ENCODE assay signal across 1 cellular context in the genomic region with DNA sequence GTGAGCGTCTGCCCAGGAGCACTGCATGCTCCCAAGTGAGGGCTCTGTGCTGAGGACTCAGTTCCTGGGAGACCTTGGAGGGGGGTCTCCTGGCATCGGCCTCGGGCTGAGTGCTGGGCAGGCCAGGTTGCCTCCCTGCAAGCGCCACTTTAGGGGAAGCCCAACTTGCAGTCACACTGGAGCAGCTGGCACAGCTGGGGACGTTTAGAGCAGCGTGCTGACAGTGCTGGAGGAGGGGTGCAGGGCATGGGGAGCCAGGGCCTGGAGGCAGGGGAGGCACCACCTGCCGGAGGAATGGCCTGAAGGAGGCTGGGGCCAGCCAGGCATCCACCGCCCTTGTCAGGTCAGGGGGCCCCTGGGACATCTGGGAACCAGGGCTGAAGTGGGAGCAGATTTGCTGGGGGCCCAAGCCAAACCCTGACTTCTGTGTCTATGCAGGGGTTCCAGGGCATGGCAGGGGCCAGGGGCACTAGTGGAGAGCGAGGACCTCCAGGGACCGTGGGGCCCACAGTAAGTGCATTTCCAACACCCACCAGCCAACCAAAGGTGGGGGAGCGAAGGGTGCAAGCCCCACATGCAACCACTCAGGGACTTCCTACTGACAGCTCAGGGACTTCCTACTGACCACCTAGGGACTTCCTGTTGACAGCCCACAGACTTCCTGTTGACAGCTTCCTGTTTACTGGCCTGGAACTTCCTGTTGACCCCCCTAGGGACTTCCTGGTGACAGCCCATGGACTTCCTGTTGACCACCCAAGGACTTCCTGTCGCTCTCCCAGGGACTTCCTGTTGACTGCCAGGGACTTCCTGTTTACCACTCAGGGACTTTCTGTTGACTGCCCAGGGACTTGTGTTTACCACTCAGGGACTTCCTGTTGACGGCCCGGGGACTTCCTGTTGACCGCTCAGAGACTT.
A peak's percentile ranks its signal among the peaks of the same experiment; 100 is the strongest.
TF ChIP-seq lines count a peak whose summit lies in the region.

No MANE protein-coding gene starts in this region.

TF ChIP-seq in HEK293, 187 proteins besides CTCF, POLR2A, EP300 and RAD21 (continued from another document):
- TF ChIP-seq, protein P1, sequence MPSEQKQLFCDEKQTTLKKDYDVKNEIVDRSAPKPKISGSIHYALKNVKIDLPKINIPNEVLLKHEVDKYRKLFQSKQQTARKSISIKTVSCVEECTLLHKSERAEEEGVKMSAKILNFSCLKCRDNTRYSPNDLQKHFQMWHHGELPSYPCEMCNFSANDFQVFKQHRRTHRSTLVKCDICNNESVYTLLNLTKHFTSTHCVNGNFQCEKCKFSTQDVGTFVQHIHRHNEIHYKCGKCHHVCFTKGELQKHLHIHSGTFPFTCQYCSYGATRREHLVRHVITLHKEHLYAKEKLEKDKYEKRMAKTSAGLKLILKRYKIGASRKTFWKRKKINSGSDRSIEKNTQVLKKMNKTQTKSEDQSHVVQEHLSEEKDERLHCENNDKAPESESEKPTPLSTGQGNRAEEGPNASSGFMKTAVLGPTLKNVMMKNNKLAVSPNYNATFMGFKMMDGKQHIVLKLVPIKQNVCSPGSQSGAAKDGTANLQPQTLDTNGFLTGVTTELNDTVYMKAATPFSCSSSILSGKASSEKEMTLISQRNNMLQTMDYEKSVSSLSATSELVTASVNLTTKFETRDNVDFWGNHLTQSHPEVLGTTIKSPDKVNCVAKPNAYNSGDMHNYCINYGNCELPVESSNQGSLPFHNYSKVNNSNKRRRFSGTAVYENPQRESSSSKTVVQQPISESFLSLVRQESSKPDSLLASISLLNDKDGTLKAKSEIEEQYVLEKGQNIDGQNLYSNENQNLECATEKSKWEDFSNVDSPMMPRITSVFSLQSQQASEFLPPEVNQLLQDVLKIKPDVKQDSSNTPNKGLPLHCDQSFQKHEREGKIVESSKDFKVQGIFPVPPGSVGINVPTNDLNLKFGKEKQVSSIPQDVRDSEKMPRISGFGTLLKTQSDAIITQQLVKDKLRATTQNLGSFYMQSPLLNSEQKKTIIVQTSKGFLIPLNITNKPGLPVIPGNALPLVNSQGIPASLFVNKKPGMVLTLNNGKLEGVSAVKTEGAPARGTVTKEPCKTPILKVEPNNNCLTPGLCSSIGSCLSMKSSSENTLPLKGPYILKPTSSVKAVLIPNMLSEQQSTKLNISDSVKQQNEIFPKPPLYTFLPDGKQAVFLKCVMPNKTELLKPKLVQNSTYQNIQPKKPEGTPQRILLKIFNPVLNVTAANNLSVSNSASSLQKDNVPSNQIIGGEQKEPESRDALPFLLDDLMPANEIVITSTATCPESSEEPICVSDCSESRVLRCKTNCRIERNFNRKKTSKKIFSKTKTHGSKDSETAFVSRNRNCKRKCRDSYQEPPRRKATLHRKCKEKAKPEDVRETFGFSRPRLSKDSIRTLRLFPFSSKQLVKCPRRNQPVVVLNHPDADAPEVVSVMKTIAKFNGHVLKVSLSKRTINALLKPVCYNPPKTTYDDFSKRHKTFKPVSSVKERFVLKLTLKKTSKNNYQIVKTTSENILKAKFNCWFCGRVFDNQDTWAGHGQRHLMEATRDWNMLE (tag by site-specific recombination; conservative IDR thresholded peaks at IDR 0.05; ENCODE audit: low read depth) = peak; percentile 71
- TF ChIP-seq ZNF768 (tag by site-specific recombination; IDR thresholded peaks at IDR 0.05) (no peak), RBAK (tag by site-specific recombination; IDR thresholded peaks at IDR 0.05) (no peak), SCRT2 (tag by site-specific recombination; IDR thresholded peaks at IDR 0.05) (0 out of 2 replicates have a peak, but pooled peaks have one; percentile 27), SP2 (tag by site-specific recombination; IDR thresholded peaks at IDR 0.05) (peak; percentile 23; the same call in 1 of the 2 replicates), ZNF341 (tag by site-specific recombination; IDR thresholded peaks at IDR 0.05; ENCODE audit: low read depth) (no peak), KLF10 (tag by site-specific recombination; IDR thresholded peaks at IDR 0.05) (no peak), GLIS1 (tag by site-specific recombination; IDR thresholded peaks at IDR 0.05) (peak; percentile 65), ZNF514 (tag by site-specific recombination; IDR thresholded peaks at IDR 0.05) (no peak), ZNF184 (tag by site-specific recombination; IDR thresholded peaks at IDR 0.05) (no peak), ZNF138 (tag by site-specific recombination; IDR thresholded peaks at IDR 0.05; ENCODE audit: borderline replicate concordance) (no peak)
- TF ChIP-seq, protein P2, sequence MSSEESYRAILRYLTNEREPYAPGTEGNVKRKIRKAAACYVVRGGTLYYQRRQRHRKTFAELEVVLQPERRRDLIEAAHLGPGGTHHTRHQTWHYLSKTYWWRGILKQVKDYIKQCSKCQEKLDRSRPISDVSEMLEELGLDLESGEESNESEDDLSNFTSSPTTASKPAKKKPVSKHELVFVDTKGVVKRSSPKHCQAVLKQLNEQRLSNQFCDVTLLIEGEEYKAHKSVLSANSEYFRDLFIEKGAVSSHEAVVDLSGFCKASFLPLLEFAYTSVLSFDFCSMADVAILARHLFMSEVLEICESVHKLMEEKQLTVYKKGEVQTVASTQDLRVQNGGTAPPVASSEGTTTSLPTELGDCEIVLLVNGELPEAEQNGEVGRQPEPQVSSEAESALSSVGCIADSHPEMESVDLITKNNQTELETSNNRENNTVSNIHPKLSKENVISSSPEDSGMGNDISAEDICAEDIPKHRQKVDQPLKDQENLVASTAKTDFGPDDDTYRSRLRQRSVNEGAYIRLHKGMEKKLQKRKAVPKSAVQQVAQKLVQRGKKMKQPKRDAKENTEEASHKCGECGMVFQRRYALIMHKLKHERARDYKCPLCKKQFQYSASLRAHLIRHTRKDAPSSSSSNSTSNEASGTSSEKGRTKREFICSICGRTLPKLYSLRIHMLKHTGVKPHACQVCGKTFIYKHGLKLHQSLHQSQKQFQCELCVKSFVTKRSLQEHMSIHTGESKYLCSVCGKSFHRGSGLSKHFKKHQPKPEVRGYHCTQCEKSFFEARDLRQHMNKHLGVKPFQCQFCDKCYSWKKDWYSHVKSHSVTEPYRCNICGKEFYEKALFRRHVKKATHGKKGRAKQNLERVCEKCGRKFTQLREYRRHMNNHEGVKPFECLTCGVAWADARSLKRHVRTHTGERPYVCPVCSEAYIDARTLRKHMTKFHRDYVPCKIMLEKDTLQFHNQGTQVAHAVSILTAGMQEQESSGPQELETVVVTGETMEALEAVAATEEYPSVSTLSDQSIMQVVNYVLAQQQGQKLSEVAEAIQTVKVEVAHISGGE (tag by site-specific recombination; conservative IDR thresholded peaks at IDR 0.05; ENCODE audit: low read depth) = 0 out of 2 replicates have a peak, but pooled peaks have one; percentile 13
